9 cellular contexts compared by ENCODE assay signal in the genomic region with DNA sequence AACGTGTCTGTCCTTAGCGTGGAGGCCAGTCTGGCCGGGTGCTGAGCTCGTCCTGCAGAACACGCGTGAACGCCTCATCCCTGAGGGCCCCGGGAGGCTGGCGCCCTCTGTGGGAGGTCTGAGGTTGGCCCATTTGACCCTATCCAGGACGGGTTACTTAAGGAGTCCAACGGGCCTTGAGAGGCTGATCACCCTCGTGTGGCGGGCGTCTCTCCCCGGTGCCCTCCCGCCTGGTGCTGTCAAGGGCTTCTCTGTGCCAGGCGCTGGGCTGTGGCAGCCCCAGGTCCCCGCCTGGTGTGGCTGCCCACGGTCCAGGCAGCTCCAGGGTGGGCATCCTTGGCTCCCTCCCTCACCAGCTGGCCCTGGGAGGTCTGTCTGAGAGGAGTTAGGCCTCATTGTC. TPM values are rescaled to one million over a fixed set of nuclear protein-coding genes. Genes with fewer than 3 reads are reported as not detected.
DNase-seq lines count a peak whose midpoint lies in the region; ATAC-seq, FAIRE-seq and TF ChIP-seq lines count a peak whose summit lies in the region.
"Had no signal": no experiment of that assay in that cellular context is flagged by ENCODE, and none has a peak within 500 bp of the region (broad histone marks: within the 10 kb centered on the region; RNA-seq: fewer than 3 reads in every experiment).

No MANE protein-coding gene starts in this region.

- TF ChIP-seq POLR2A in K562 (conservative IDR thresholded peaks at IDR 0.05), result no peak

- CTCF ChIA-PET in activated naive CD4-positive, alpha-beta T cell treated with anti-CD3 and anti-CD28 coated beads, Interleukin-2, amount 10 ng/mL, durations not matched to agents 7 days and 5 days (lab: Charles Lee), result no interaction called here
- CTCF ChIA-PET in K562 (lab: Yijun Ruan, JAX; ENCODE audit: low intra/inter-chr PET ratio), result no interaction called here

- no peak for TF ChIP-seq EP300 in K562 (IDR thresholded peaks at IDR 0.05; ENCODE audit: low read length)

- H3K36me3 ChIP-seq in K562 (ENCODE audit: control insufficient read depth, insufficient read depth, low read length) (peaks cover 33% of the 10 kb centered on the region; the same call in 2 of the 3 replicates), liver (ENCODE audit: control insufficient read depth in 4 of 4, insufficient read depth in 3 of 4, low read depth in 1 of 4, low read length in 3 of 4) (no peaks in the 10 kb centered on the region), tibial artery (peaks cover 0 to 7% (median 0%) of the 10 kb centered on the region in 3 donors)

- H3K4me2 ChIP-seq in K562 (ENCODE audit: insufficient read depth, low read length), result no peak overlapping the region
- H3K4me2 ChIP-seq: PC-9 had no signal

- DNase-seq in activated naive CD4-positive, alpha-beta T cell treated with anti-CD3 and anti-CD28 coated beads, Interleukin-2, amount 10 ng/mL, durations not matched to agents 7 days and 5 days, result no peak
- DNase-seq in activated naive CD4-positive, alpha-beta T cell (lab: John Stamatoyannopoulos, UW), result no peak
- DNase-seq in K562 (ENCODE audit: extremely low read depth in 1 of 4, low spot score in 3 of 4) (peak in 3 of 4 experiments; percentile 51 to 58 (median 55)), tibial artery (no peak), NCI-H146 (lab: John Stamatoyannopoulos, UW) (no peak), NCI-H1105 (lab: John Stamatoyannopoulos, UW) (no peak)
- DNase-seq: PC-9 had no signal

- TF ChIP-seq RAD21 in K562 (CRISPR knock-in tag; conservative IDR thresholded peaks at IDR 0.05 in 1 of 2, IDR thresholded peaks at IDR 0.05 in 1 of 2), result peak; percentile 17 to 51; a peak in 2 of 4 replicates
- no peak for TF ChIP-seq RAD21 in liver (IDR thresholded peaks at IDR 0.05)

- TF ChIP-seq CTCF in K562 (IDR thresholded peaks at IDR 0.05 in 2 of 3, conservative IDR thresholded peaks at IDR 0.05 in 1 of 3; ENCODE audit: insufficient read depth in 2 of 3, low read depth in 1 of 3, low read length in 3 of 3) (peak; percentile 56 to 64 (median 63)), liver (IDR thresholded peaks at IDR 0.05; ENCODE audit: low read depth, low read length, missing input control) (no peak), tibial artery (IDR thresholded peaks at IDR 0.05) (peak in 1 of 2 experiments; percentile 28)

- H3K4me1 ChIP-seq in K562 (replicated peaks in 1 of 2; ENCODE audit: control insufficient read depth in 2 of 2, insufficient read depth in 2 of 2, low read length in 2 of 2) (peaks cover 18 to 81% of the 10 kb centered on the region in 2 experiments), liver (ENCODE audit: control insufficient read depth in 4 of 4, insufficient read depth in 4 of 4, low read length in 3 of 4) (peaks cover 58 to 93% (median 80%) of the 10 kb centered on the region in 4 donors), tibial artery (peaks cover 16 to 99% (median 97%) of the 10 kb centered on the region in 4 donors)

- intact Hi-C loops in K562 (cut with micrococcal nuclease), result no loop called here
- intact Hi-C loops in tibial artery (cut with DNase I; ENCODE audit: low total_unique reads), result no loop called here

- H4K20me1 ChIP-seq in K562 (replicated peaks; ENCODE audit: control insufficient read depth, insufficient read depth, low read length), result peaks cover 74% of the 10 kb centered on the region

- in situ Hi-C loops in K562 (cut with MboI), result no loop called here

- H3K27ac ChIP-seq in K562 (ENCODE audit: extremely low read depth, low read depth, low read length) (no peak overlapping the region), liver (ENCODE audit: low read depth in 1 of 2, low read length in 2 of 2) (peak overlapping the region; percentile 67 to 78), tibial artery (peak overlapping the region; percentile 90 to 94)
- H3K27ac ChIP-seq: PC-9 had no signal

- peaks cover 86% of the 10 kb centered on the region for H3K4me1 Mint-ChIP-seq in activated naive CD4-positive, alpha-beta T cell treated with anti-CD3 and anti-CD28 coated beads, Interleukin-2, amount 10 ng/mL, durations not matched to agents 7 days and 5 days

- POLR2A ChIA-PET in K562 (lab: Yijun Ruan, JAX), result interaction anchor here (0.6 to 1.8 kb wide), 3 partner anchors 8 to 76 kb away, joined by 3 to 5 read pairs (median 4); no protein-coding TSS in a partner anchor

- peak overlapping the region; percentile 81 for H3K27ac Mint-ChIP-seq in activated naive CD4-positive, alpha-beta T cell treated with anti-CD3 and anti-CD28 coated beads, Interleukin-2, amount 10 ng/mL, durations not matched to agents 7 days and 5 days

- H3K9ac ChIP-seq in K562 (ENCODE audit: insufficient read depth in 1 of 2, low read depth in 2 of 2, low read length in 2 of 2) (peak overlapping the region in 1 of 2 experiments; percentile 76; a peak in 1 of 4 replicates), liver (ENCODE audit: low read depth in 1 of 2, low read length in 2 of 2) (peak overlapping the region in 1 of 2 donors; percentile 12)

- ATAC-seq in K562, result peak; percentile 63
- ATAC-seq in HG02588 (IDR thresholded peaks at IDR 0.05; ENCODE audit: unreplicated experiment), result no peak

- H3K4me3 ChIP-seq in K562, result no peak overlapping the region
- H3K4me3 ChIP-seq in liver (ENCODE audit: low read depth in 1 of 3, low read length in 3 of 3), result no peak overlapping the region
- H3K4me3 ChIP-seq in tibial artery, result peak overlapping the region; percentile 16 to 40
- H3K4me3 ChIP-seq: PC-9 had no signal

- H3K4me3 Mint-ChIP-seq in activated naive CD4-positive, alpha-beta T cell treated with anti-CD3 and anti-CD28 coated beads, Interleukin-2, amount 10 ng/mL, durations not matched to agents 7 days and 5 days, result peak overlapping the region; percentile 48

- 74% methylated on average over 19 of the region's 19 CpGs for WGBS in K562 (ENCODE audit: insufficient coverage, low coverage, missing lambda C conversion rate)
- 79% methylated on average over 19 of the region's 19 CpGs for WGBS in liver

- no peaks in the 10 kb centered on the region for H3K27me3 Mint-ChIP-seq in activated naive CD4-positive, alpha-beta T cell treated with anti-CD3 and anti-CD28 coated beads, Interleukin-2, amount 10 ng/mL, durations not matched to agents 7 days and 5 days

- H3K36me3 Mint-ChIP-seq in activated naive CD4-positive, alpha-beta T cell treated with anti-CD3 and anti-CD28 coated beads, Interleukin-2, amount 10 ng/mL, durations not matched to agents 7 days and 5 days, result peaks cover 45% of the 10 kb centered on the region

- H3K79me2 ChIP-seq in K562 (ENCODE audit: control insufficient read depth, insufficient read depth, low read length), result peaks cover 97% of the 10 kb centered on the region

- BruUV-seq in K562 (replicated peaks; lab: Mats Ljungman, UMichigan), result no TSS peak

- peaks cover 33% of the 10 kb centered on the region for H3K9me1 ChIP-seq in K562 (ENCODE audit: control insufficient read depth, insufficient read depth, low read length)

- H3K27me3 ChIP-seq in K562 (ENCODE audit: control insufficient read depth in 2 of 2, insufficient read depth in 2 of 2, low read length in 2 of 2) (no peaks in the 10 kb centered on the region), liver (ENCODE audit: control insufficient read depth in 4 of 4, insufficient read depth in 4 of 4, low read length in 3 of 4) (no peaks in the 10 kb centered on the region), tibial artery (no peaks in the 10 kb centered on the region)

- FAIRE-seq in K562 (lab: Jason Lieb, UNC), result no peak

- no peak overlapping the region for H2AFZ ChIP-seq in K562 (ENCODE audit: low read depth, low read length)
- H2AFZ ChIP-seq: PC-9 had no signal

- H3K9me3 Mint-ChIP-seq in activated naive CD4-positive, alpha-beta T cell treated with anti-CD3 and anti-CD28 coated beads, Interleukin-2, amount 10 ng/mL, durations not matched to agents 7 days and 5 days, result no peaks in the 10 kb centered on the region

- H3K9me3 ChIP-seq in K562 (replicated peaks; ENCODE audit: control insufficient read depth, insufficient read depth, low read depth, low read length), result no peaks in the 10 kb centered on the region
- no peaks in the 10 kb centered on the region for H3K9me3 ChIP-seq in liver (ENCODE audit: control insufficient read depth in 4 of 4, low read length in 3 of 4)
- H3K9me3 ChIP-seq in tibial artery, result no peaks in the 10 kb centered on the region

RNA-seq across cellular contexts. Expression of a gene that starts 9.7 kb away (rescaled TPM):
- 25.0 and 40.0 TPM in 2 replicates for total RNA-seq in K562 (2011; cell fraction: chromatin; rRNA removed; ENCODE audit: low replicate concordance)
- 28.2 and 34.2 TPM in 2 replicates for total RNA-seq in K562 (2011; cell fraction: nucleolus; rRNA removed)
- total RNA-seq in K562 (2011; cell fraction: nucleoplasm; rRNA removed), result 21.0 and 24.4 TPM in 2 replicates
- total RNA-seq in K562 (2014; rRNA removed) (10.8 and 16.6 TPM in 2 replicates), K562 (2014; rRNA removed; fragmentation: Illumina TruSeq; extraction: Trizol) (2.8 and 3.2 TPM in 2 replicates), K562 (2015; rRNA removed; fragmentation: Illumina TruSeq; extraction: Trizol) (4.6 and 5.6 TPM in 2 replicates), K562 (2021) (55.4 and 60.5 TPM in 2 replicates), liver (10 to 100 TPM; 18.9 to 21.3 TPM)
- polyA plus RNA-seq in K562 (2011; rRNA removed) (3.1 and 4.6 TPM in 2 replicates), K562 (2014; fragmentation: Illumina TruSeq; extraction: Trizol) (15.8 and 21.4 TPM in 2 replicates), K562 (2014; fragmentation: Nextera tagmentation; extraction: Ambion mirVana) (under 1 TPM; 0.10 to 0.39 TPM), K562 (2014; rRNA removed) (16.4 and 17.0 TPM in 2 replicates), liver (10 to 100 TPM in 1 of 2 donors, 1 to 10 TPM in 1; 3.2 to 20.1 TPM)
- 3.6 and 6.1 TPM in 2 replicates for polyA plus RNA-seq in K562 (2011; cell fraction: cytosol; rRNA removed)
- polyA plus RNA-seq in K562 (2011; cell fraction: nucleus; rRNA removed), result 8.6 and 16.4 TPM in 2 replicates
- polyA plus RNA-seq in K562 (2012), result 13.2 and 13.6 TPM in 2 replicates
- 2.7 and 4.6 TPM in 2 replicates for polyA minus RNA-seq in K562 (2011; rRNA and poly(A)+ RNA removed)
- polyA minus RNA-seq in K562 (2011; cell fraction: cytosol; rRNA and poly(A)+ RNA removed), result 20.6 and 21.9 TPM in 2 replicates
- 8.6 and 10.9 TPM in 2 replicates for polyA minus RNA-seq in K562 (2011; cell fraction: nucleus; rRNA and poly(A)+ RNA removed)

RNA-seq across cellular contexts. Expression of a gene that starts 43.2 kb away (rescaled TPM):
- 32.5 and 87.9 TPM in 2 replicates for total RNA-seq in K562 (2011; cell fraction: chromatin; rRNA removed; ENCODE audit: low replicate concordance)
- 57.6 and 57.7 TPM in 2 replicates for total RNA-seq in K562 (2011; cell fraction: nucleolus; rRNA removed)
- 37.4 and 38.2 TPM in 2 replicates for total RNA-seq in K562 (2011; cell fraction: nucleoplasm; rRNA removed)
- total RNA-seq in K562 (2014; rRNA removed) (74.4 and 79.5 TPM in 2 replicates), K562 (2014; rRNA removed; fragmentation: Illumina TruSeq; extraction: Trizol) (4.5 and 5.2 TPM in 2 replicates), K562 (2015; rRNA removed; fragmentation: Illumina TruSeq; extraction: Trizol) (13.7 and 15.9 TPM in 2 replicates), K562 (2021) (142 TPM in 2 replicates), liver (10 to 100 TPM in 1 of 2 donors, 1 to 10 TPM in 1; 5.6 to 11.9 TPM)
- polyA plus RNA-seq in K562 (2011; rRNA removed) (9.9 and 13.5 TPM in 2 replicates), K562 (2014; fragmentation: Illumina TruSeq; extraction: Trizol) (8.4 and 22.6 TPM in 2 replicates), K562 (2014; fragmentation: Nextera tagmentation; extraction: Ambion mirVana) (1 to 10 TPM in 1 of 2 experiments, under 1 TPM in 1; 0.58 to 1.0 TPM), K562 (2014; rRNA removed) (143 and 153 TPM in 2 replicates), liver (10 to 100 TPM; 19.6 to 31.5 TPM)
- polyA plus RNA-seq in K562 (2011; cell fraction: cytosol; rRNA removed), result 19.5 and 92.5 TPM in 2 replicates
- 23.2 and 44.5 TPM in 2 replicates for polyA plus RNA-seq in K562 (2011; cell fraction: nucleus; rRNA removed)
- polyA plus RNA-seq in K562 (2012), result 74.5 and 114 TPM in 2 replicates
- 3.3 and 3.9 TPM in 2 replicates for polyA minus RNA-seq in K562 (2011; rRNA and poly(A)+ RNA removed)
- polyA minus RNA-seq in K562 (2011; cell fraction: cytosol; rRNA and poly(A)+ RNA removed), result 16.1 and 25.8 TPM in 2 replicates
- polyA minus RNA-seq in K562 (2011; cell fraction: nucleus; rRNA and poly(A)+ RNA removed), result 10.0 and 14.0 TPM in 2 replicates

Comparison
In these comparisons a context has a peak if more than half of its experiments do, and no peak if none do; other contexts are left out.
1. DNase-seq: peak in K562 (3 of 4); none in activated naive CD4-positive, alpha-beta T cell treated with anti-CD3 and anti-CD28 coated beads, Interleukin-2, amount 10 ng/mL, durations not matched to agents 7 days and 5 days (single experiment), activated naive CD4-positive, alpha-beta T cell (0 of 4), tibial artery (0 of 2), NCI-H146 (single experiment) and NCI-H1105 (single experiment).
2. H3K4me3 ChIP-seq: peak in tibial artery (2 of 2); none in K562 (single experiment) and liver (0 of 3).